9 cellular contexts compared by ENCODE assay signal in genomic region chr16:73020409-73020884, GRCh38. TPM values are rescaled to one million over a fixed set of nuclear protein-coding genes. Genes with fewer than 3 reads are reported as not detected.
A peak's percentile ranks its signal among the peaks of the same experiment; 100 is the strongest.
DNase-seq lines count a peak whose midpoint lies in the region; ATAC-seq and TF ChIP-seq lines count a peak whose summit lies in the region.
"Had no signal": no experiment of that assay in that cellular context is flagged by ENCODE, and none has a peak within 500 bp of the region (broad histone marks: within the 10 kb centered on the region; RNA-seq: fewer than 3 reads in every experiment).

No MANE protein-coding gene starts in this region.

- peaks cover 42 to 52% of the 10 kb centered on the region in 2 experiments for H3K4me1 ChIP-seq in HCT116 (ENCODE audit: control insufficient read depth in 1 of 2, insufficient read depth in 2 of 2, low read length in 2 of 2)
- peaks cover 9% of the 10 kb centered on the region for H3K4me1 ChIP-seq in smooth muscle cell (ENCODE audit: low read depth)
- no peaks in the 10 kb centered on the region for H3K4me1 ChIP-seq in OCI-LY7 (ENCODE audit: insufficient read depth, low read length, poor library complexity, severe bottlenecking)

- no peak for TF ChIP-seq POLR2A in HCT116 (IDR thresholded peaks at IDR 0.05; ENCODE audit: borderline replicate concordance, extremely low read depth, insufficient read depth, insufficient read length)

- H3K27ac ChIP-seq in HCT116 (ENCODE audit: low read depth, low read length) = no peak overlapping the region
- peak overlapping the region; percentile 78 for H3K27ac ChIP-seq in smooth muscle cell (ENCODE audit: low read depth)
- no peak overlapping the region for H3K27ac ChIP-seq in OCI-LY7 (ENCODE audit: low read depth, low read length, poor library complexity, severe bottlenecking)

- peak; percentile 72 for DNase-seq in HCT116 (ENCODE audit: low read depth, low spot score)
- DNase-seq in SK-MEL-5 (ENCODE audit: low read depth, low spot score) = peak; percentile 86
- peak; percentile 91 for DNase-seq in Right ventricle myocardium superior
- DNase-seq in smooth muscle cell (lab: John Stamatoyannopoulos, UW; ENCODE audit: unreplicated experiment) = no peak
- no peak for DNase-seq in OCI-LY7 (ENCODE audit: low spot score)
- DNase-seq in SKM-1 treated with dmso at 0.1 percent for 144 hours (lab: John Stamatoyannopoulos, UW; ENCODE audit: unreplicated experiment) = no peak
- DNase-seq in activated CD4-positive, alpha-beta memory T cell treated with anti-CD3 and anti-CD28 coated beads, Interleukin-2, amount 10 ng/mL, durations not matched to agents 7 days and 5 days = no peak
- DNase-seq: natural killer cell had no signal

- CTCF ChIA-PET in HCT116 (lab: Charles Lee) (no interaction called here), OCI-LY7 (lab: Charles Lee; ENCODE audit: unreplicated experiment) (no interaction called here)
- CTCF ChIA-PET in activated CD4-positive, alpha-beta memory T cell treated with anti-CD3 and anti-CD28 coated beads, Interleukin-2, amount 10 ng/mL, durations not matched to agents 7 days and 5 days (lab: Charles Lee) = no interaction called here

- no peaks in the 10 kb centered on the region for H3K4me1 Mint-ChIP-seq in activated CD4-positive, alpha-beta memory T cell treated with anti-CD3 and anti-CD28 coated beads, Interleukin-2, amount 10 ng/mL, durations not matched to agents 7 days and 5 days

- no peaks in the 10 kb centered on the region for H3K27me3 Mint-ChIP-seq in activated CD4-positive, alpha-beta memory T cell treated with anti-CD3 and anti-CD28 coated beads, Interleukin-2, amount 10 ng/mL, durations not matched to agents 7 days and 5 days

- H3K9me3 ChIP-seq in HCT116 (ENCODE audit: control insufficient read depth in 1 of 2, insufficient read depth in 1 of 2, low read depth in 1 of 2, low read length in 2 of 2) = no peaks in the 10 kb centered on the region
- no peaks in the 10 kb centered on the region for H3K9me3 ChIP-seq in smooth muscle cell (replicated peaks; ENCODE audit: low read depth)
- no peaks in the 10 kb centered on the region for H3K9me3 ChIP-seq in OCI-LY7 (ENCODE audit: low read length)

- intact Hi-C loops in HCT116 (cut with micrococcal nuclease) (no loop called here), Right ventricle myocardium superior (cut with DNase I) (no loop called here), OCI-LY7 (cut with micrococcal nuclease; ENCODE audit: unreplicated experiment) (no loop called here)

- TF ChIP-seq CTCF in HCT116 (IDR thresholded peaks at IDR 0.05 in 2 of 3, conservative IDR thresholded peaks at IDR 0.05 in 1 of 3; ENCODE audit: borderline replicate concordance in 1 of 3, insufficient read depth in 1 of 3, low read depth in 2 of 3, low read length in 2 of 3) (no peak), smooth muscle cell (IDR thresholded peaks at IDR 0.05; ENCODE audit: borderline replicate concordance, insufficient read depth, poor library complexity, severe bottlenecking) (no peak), OCI-LY7 (conservative IDR thresholded peaks at IDR 0.05; ENCODE audit: low read length) (no peak)

- no peak overlapping the region for H2AFZ ChIP-seq in HCT116 (ENCODE audit: low read depth, low read length, poor library complexity, severe bottlenecking)
- no peak overlapping the region for H2AFZ ChIP-seq in smooth muscle cell (ENCODE audit: low read depth)
- no peak overlapping the region for H2AFZ ChIP-seq in OCI-LY7 (ENCODE audit: low read length)

- H3K4me2 ChIP-seq in HCT116 (ENCODE audit: low read length) (peak overlapping the region; percentile 80), smooth muscle cell (peak overlapping the region; percentile 81), OCI-LY7 (ENCODE audit: low read length) (no peak overlapping the region)

- in situ Hi-C loops in SK-MEL-5 (cut with HindIII; ENCODE audit: low pct_unique_long_range_greater_than_20kb, low sequenced_read_pairs) = no loop called here

- H4K20me1 ChIP-seq in HCT116 (ENCODE audit: insufficient read depth) (peaks cover under 1% of the 10 kb centered on the region; the same call in 1 of the 2 replicates), smooth muscle cell (ENCODE audit: low read depth) (peaks cover 70% of the 10 kb centered on the region), OCI-LY7 (ENCODE audit: insufficient read depth, low read length) (no peaks in the 10 kb centered on the region)

- H3F3A ChIP-seq in smooth muscle cell (ENCODE audit: low read depth) = peaks cover 10% of the 10 kb centered on the region

- no peaks in the 10 kb centered on the region for H3K36me3 Mint-ChIP-seq in activated CD4-positive, alpha-beta memory T cell treated with anti-CD3 and anti-CD28 coated beads, Interleukin-2, amount 10 ng/mL, durations not matched to agents 7 days and 5 days (ENCODE audit: low read depth)
- H3K36me3 Mint-ChIP-seq: natural killer cell had no signal

- H3K9me2 ChIP-seq in HCT116 (ENCODE audit: insufficient read depth) (no peaks in the 10 kb centered on the region), OCI-LY7 (ENCODE audit: insufficient read depth, low read length) (no peaks in the 10 kb centered on the region)

- no peak overlapping the region for H3K27ac Mint-ChIP-seq in activated CD4-positive, alpha-beta memory T cell treated with anti-CD3 and anti-CD28 coated beads, Interleukin-2, amount 10 ng/mL, durations not matched to agents 7 days and 5 days
- H3K27ac Mint-ChIP-seq: natural killer cell had no signal

- H3K27me3 ChIP-seq in HCT116 (ENCODE audit: insufficient read depth, low read length) (no peaks in the 10 kb centered on the region), smooth muscle cell (ENCODE audit: low read depth) (no peaks in the 10 kb centered on the region)

- peaks cover 15% of the 10 kb centered on the region for H3K79me2 ChIP-seq in HCT116 (ENCODE audit: insufficient read depth, low read length)
- H3K79me2 ChIP-seq in smooth muscle cell (ENCODE audit: low read depth) = peaks cover 80% of the 10 kb centered on the region
- no peaks in the 10 kb centered on the region for H3K79me2 ChIP-seq in OCI-LY7 (ENCODE audit: insufficient read depth, low read depth, low read length)

- H3K4me3 ChIP-seq in HCT116 (replicated peaks in 1 of 2; ENCODE audit: low read depth in 1 of 2, low read length in 2 of 2) (peak overlapping the region in 1 of 2 experiments; percentile 44; a peak in 2 of 4 replicates), smooth muscle cell (no peak overlapping the region), OCI-LY7 (ENCODE audit: low read depth, low read length, poor library complexity, severe bottlenecking) (no peak overlapping the region)

- ATAC-seq in HCT116 (peak; percentile 43), Right ventricle myocardium superior (ENCODE audit: poor library complexity) (peak; percentile 86), GM21737 (IDR thresholded peaks at IDR 0.05; ENCODE audit: unreplicated experiment) (no peak)
- ATAC-seq: natural killer cell had no signal

- WGBS in smooth muscle cell (ENCODE audit: low lambda C conversion rate) = 76% methylated on average over 12 of the region's 12 CpGs

- H3K4me3 Mint-ChIP-seq in activated CD4-positive, alpha-beta memory T cell treated with anti-CD3 and anti-CD28 coated beads, Interleukin-2, amount 10 ng/mL, durations not matched to agents 7 days and 5 days = no peak overlapping the region
- H3K4me3 Mint-ChIP-seq: natural killer cell had no signal

- no peaks in the 10 kb centered on the region for H3K36me3 ChIP-seq in HCT116 (ENCODE audit: control insufficient read depth in 1 of 2, insufficient read depth in 2 of 2, low read length in 2 of 2)
- H3K36me3 ChIP-seq in smooth muscle cell (ENCODE audit: low read depth) = no peaks in the 10 kb centered on the region
- H3K36me3 ChIP-seq in OCI-LY7 (ENCODE audit: insufficient read depth, low read length) = no peaks in the 10 kb centered on the region

- BruUV-seq in HCT116 (replicated peaks; lab: Mats Ljungman, UMichigan) = no TSS peak
- no TSS peak for BruUV-seq in OCI-LY7 (replicated peaks; lab: Mats Ljungman, UMichigan)

- H3K9ac ChIP-seq in HCT116 (ENCODE audit: low read length) (peak overlapping the region; percentile 55), smooth muscle cell (ENCODE audit: low read depth) (peak overlapping the region; percentile 7)

- RAD21 ChIA-PET in HCT116 (lab: Charles Lee; ENCODE audit: low non-redundant PET in 1 of 2, low total read pairs in 2 of 2, uncharacterized antibody in 2 of 2, unreplicated experiment in 2 of 2) = no interaction called here

- H3K9me3 Mint-ChIP-seq in activated CD4-positive, alpha-beta memory T cell treated with anti-CD3 and anti-CD28 coated beads, Interleukin-2, amount 10 ng/mL, durations not matched to agents 7 days and 5 days = no peaks in the 10 kb centered on the region
- H3K9me3 Mint-ChIP-seq: natural killer cell had no signal

- POLR2A ChIA-PET in HCT116 (lab: Charles Lee) (no interaction called here), OCI-LY7 (lab: Charles Lee) (no interaction called here)
- POLR2A ChIA-PET in activated CD4-positive, alpha-beta memory T cell treated with anti-CD3 and anti-CD28 coated beads, Interleukin-2, amount 10 ng/mL, durations not matched to agents 7 days and 5 days (lab: Charles Lee) = no interaction called here

- no peak for TF ChIP-seq RAD21 in HCT116 (IDR thresholded peaks at IDR 0.05; ENCODE audit: low read depth)

TF ChIP-seq in HCT116, 20 proteins besides CTCF, POLR2A, EP300 and RAD21 (continues in another document):
- TF ChIP-seq SP1 (IDR thresholded peaks at IDR 0.05; ENCODE audit: low read depth) (peak; percentile 70), POLR2AphosphoS5 (IDR thresholded peaks at IDR 0.05; ENCODE audit: low read depth, low read length) (peak; percentile 49), YY1 (IDR thresholded peaks at IDR 0.05; ENCODE audit: extremely low read depth, insufficient replicate concordance, low read depth, low read length) (no peak), SIN3A (IDR thresholded peaks at IDR 0.05; ENCODE audit: low read depth) (no peak), ZNF274 (IDR thresholded peaks at IDR 0.05; ENCODE audit: low read depth, low read length) (no peak), ZFX (IDR thresholded peaks at IDR 0.05) (no peak), EZH2 (IDR thresholded peaks at IDR 0.05) (no peak)
- TF ChIP-seq, protein P1, sequence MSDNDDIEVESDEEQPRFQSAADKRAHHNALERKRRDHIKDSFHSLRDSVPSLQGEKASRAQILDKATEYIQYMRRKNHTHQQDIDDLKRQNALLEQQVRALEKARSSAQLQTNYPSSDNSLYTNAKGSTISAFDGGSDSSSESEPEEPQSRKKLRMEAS (IDR thresholded peaks at IDR 0.05) = peak; percentile 59

RNA-seq across cellular contexts. Expression of gene ZFHX3, which starts 27.5 kb away (rescaled TPM):
- total RNA-seq in HCT116 (2021; ENCODE audit: unreplicated experiment) (6.3 TPM), Right ventricle myocardium superior (8.3 TPM), smooth muscle cell (6.5 and 9.8 TPM in 2 replicates), OCI-LY7 (2022) (5.7 and 6.2 TPM in 2 replicates)
- 1.5 and 1.8 TPM in 2 replicates for polyA plus RNA-seq in HCT116 (2012)
- 2.2 and 2.4 TPM in 2 replicates for total RNA-seq in SK-MEL-5 (2014; rRNA removed; shearing (Covaris generic))
- polyA plus RNA-seq in SK-MEL-5 (2015; cell fraction: cytosol; rRNA removed) = 5.7 and 8.2 TPM in 2 replicates
- 3.8 and 5.8 TPM in 2 replicates for polyA plus RNA-seq in SK-MEL-5 (2015; cell fraction: nucleus; rRNA removed)
- 3.1 and 5.0 TPM in 2 replicates for polyA plus RNA-seq in smooth muscle cell
- 0.77 and 1.3 TPM in 2 replicates for total RNA-seq in OCI-LY7 (2014; rRNA removed; shearing (Covaris generic))
- under 1 TPM; 0.38 to 0.43 TPM for total RNA-seq in activated CD4-positive, alpha-beta memory T cell treated with anti-CD3 and anti-CD28 coated beads, Interleukin-2, amount 10 ng/mL, durations not matched to agents 7 days and 5 days

Comparison
In these comparisons a context has a peak if more than half of its experiments do, and no peak if none do; other contexts are left out.
1. DNase-seq: peak in HCT116 (single experiment), SK-MEL-5 (single experiment) and Right ventricle myocardium superior (single experiment); none in smooth muscle cell (single experiment), OCI-LY7 (single experiment), SKM-1 treated with dmso at 0.1 percent for 144 hours (single experiment) and activated CD4-positive, alpha-beta memory T cell treated with anti-CD3 and anti-CD28 coated beads, Interleukin-2, amount 10 ng/mL, durations not matched to agents 7 days and 5 days (single experiment).